18 cellular contexts compared by ENCODE assay signal in the genomic region with DNA sequence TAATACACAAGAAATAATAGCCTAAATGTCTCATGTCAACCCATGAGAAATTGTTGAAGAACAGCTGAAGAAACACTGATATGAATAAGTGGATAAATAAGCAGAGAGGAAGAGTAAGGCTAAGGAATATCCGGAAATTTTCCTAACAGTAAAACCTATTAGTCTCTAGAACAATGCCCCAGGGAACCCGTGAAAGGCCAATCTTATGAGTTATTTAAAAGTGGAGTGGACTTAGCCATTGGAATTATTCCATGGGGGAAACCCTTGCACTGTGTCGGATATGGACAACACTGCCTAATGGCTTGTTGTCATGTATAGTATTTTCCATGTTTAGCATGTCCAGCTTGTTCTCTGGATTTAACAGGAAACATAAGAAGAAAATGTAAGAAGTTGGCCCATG.
A peak's percentile ranks its signal among the peaks of the same experiment; 100 is the strongest.
DNase-seq lines count a peak whose midpoint lies in the region; ATAC-seq, FAIRE-seq and TF ChIP-seq lines count a peak whose summit lies in the region.
"Had no signal": no experiment of that assay in that cellular context is flagged by ENCODE, and none has a peak within 500 bp of the region (broad histone marks: within the 10 kb centered on the region; RNA-seq: fewer than 3 reads in every experiment).

No MANE protein-coding gene starts in this region.

- TF ChIP-seq POLR2A in K562 (conservative IDR thresholded peaks at IDR 0.05) (no peak), endothelial cell of umbilical vein (IDR thresholded peaks at IDR 0.05; ENCODE audit: low read depth, low read length) (no peak)

- POLR2A ChIA-PET in K562 (lab: Yijun Ruan, JAX): interaction anchor here (0.6 to 2.5 kb wide), 2 partner anchors 10 to 382 kb away, joined by 3 to 6 read pairs; no protein-coding TSS in a partner anchor
- POLR2A ChIA-PET in endothelial cell of umbilical vein (lab: Charles Lee): no interaction called here

- H3K27ac ChIP-seq in heart right ventricle (peak overlapping the region in 1 of 10 donors; percentile 27), right atrium auricular region (no peak overlapping the region), K562 (ENCODE audit: extremely low read depth, low read depth, low read length) (no peak overlapping the region), endothelial cell of umbilical vein (ENCODE audit: insufficient read depth, low read depth, low read length) (no peak overlapping the region)

- no peak for TF ChIP-seq EP300 in K562 (IDR thresholded peaks at IDR 0.05; ENCODE audit: low read length)

- FAIRE-seq in K562 (lab: Jason Lieb, UNC) (no peak), endothelial cell of umbilical vein (lab: Jason Lieb, UNC) (no peak)
- FAIRE-seq: G401.6, GM12892, H54 had no signal

- H3K4me2 ChIP-seq in K562 (ENCODE audit: insufficient read depth, low read length): no peak overlapping the region
- H3K4me2 ChIP-seq in endothelial cell of umbilical vein (ENCODE audit: insufficient read depth, low read length): no peak overlapping the region

- H3K27me3 ChIP-seq in heart right ventricle (no peaks in the 10 kb centered on the region), right atrium auricular region (no peaks in the 10 kb centered on the region), K562 (ENCODE audit: control insufficient read depth in 2 of 2, insufficient read depth in 2 of 2, low read length in 2 of 2) (no peaks in the 10 kb centered on the region), endothelial cell of umbilical vein (ENCODE audit: control insufficient read depth in 2 of 2, insufficient read depth in 2 of 2, low read length in 2 of 2) (no peaks in the 10 kb centered on the region)

- BruUV-seq in K562 (replicated peaks; lab: Mats Ljungman, UMichigan) (no TSS peak), endothelial cell of umbilical vein (replicated peaks; lab: Mats Ljungman, UMichigan) (no TSS peak)

- ATAC-seq in heart right ventricle (peak in 6 of 8 donors; percentile 27 to 77 (median 56)), K562 (no peak), HG03039 (IDR thresholded peaks at IDR 0.05; ENCODE audit: unreplicated experiment) (no peak)

- H2AFZ ChIP-seq in K562 (ENCODE audit: low read depth, low read length) (no peak overlapping the region), endothelial cell of umbilical vein (ENCODE audit: low read depth, low read length) (no peak overlapping the region)

- CTCF ChIA-PET in K562 (lab: Yijun Ruan, JAX; ENCODE audit: low intra/inter-chr PET ratio) (no interaction called here), endothelial cell of umbilical vein (lab: Charles Lee) (interaction anchor here (1.2 kb wide), 1 partner anchor 641 kb away, joined by 5 read pairs; no protein-coding TSS in a partner anchor)

- WGBS in heart right ventricle, 2 donors: 38 to 52% methylated on average over 3 of the region's 3 CpGs
- WGBS in K562 (ENCODE audit: insufficient coverage, low coverage, missing lambda C conversion rate): 86% methylated on average over 3 of the region's 3 CpGs

- peaks cover 0 to 32% (median 6%) of the 10 kb centered on the region in 9 donors for H3K4me1 ChIP-seq in heart right ventricle
- peaks cover 0 to 12% of the 10 kb centered on the region in 2 donors for H3K4me1 ChIP-seq in right atrium auricular region
- H3K4me1 ChIP-seq in K562 (replicated peaks in 1 of 2; ENCODE audit: control insufficient read depth in 2 of 2, insufficient read depth in 2 of 2, low read length in 2 of 2): no peaks in the 10 kb centered on the region
- peaks cover 8% of the 10 kb centered on the region for H3K4me1 ChIP-seq in endothelial cell of umbilical vein (ENCODE audit: control insufficient read depth, extremely low read depth, insufficient read depth, low read length)
- H3K4me1 ChIP-seq: Caco-2, HAP-1 had no signal

- no peaks in the 10 kb centered on the region for H3K9me1 ChIP-seq in K562 (ENCODE audit: control insufficient read depth, insufficient read depth, low read length)
- no peaks in the 10 kb centered on the region for H3K9me1 ChIP-seq in endothelial cell of umbilical vein (replicated peaks; ENCODE audit: control insufficient read depth, extremely low read depth, insufficient read depth, low read length)

- intact Hi-C loops in heart right ventricle (cut with DNase I) (no loop called here), K562 (cut with micrococcal nuclease) (no loop called here), endothelial cell of umbilical vein (cut with micrococcal nuclease) (no loop called here)

- no peaks in the 10 kb centered on the region for H3K9me3 ChIP-seq in heart right ventricle
- no peaks in the 10 kb centered on the region for H3K9me3 ChIP-seq in right atrium auricular region
- no peaks in the 10 kb centered on the region for H3K9me3 ChIP-seq in K562 (replicated peaks; ENCODE audit: control insufficient read depth, insufficient read depth, low read depth, low read length)
- H3K9me3 ChIP-seq in endothelial cell of umbilical vein (replicated peaks; ENCODE audit: control insufficient read depth, insufficient read depth, low read length): no peaks in the 10 kb centered on the region
- H3K9me3 ChIP-seq: Caco-2, HAP-1 had no signal

- H4K20me1 ChIP-seq in K562 (replicated peaks; ENCODE audit: control insufficient read depth, insufficient read depth, low read length) (no peaks in the 10 kb centered on the region), endothelial cell of umbilical vein (replicated peaks; ENCODE audit: control insufficient read depth, extremely low read depth, insufficient read depth, low read length) (no peaks in the 10 kb centered on the region)

- H3K36me3 ChIP-seq in heart right ventricle: peaks cover 0 to 49% (median 6%) of the 10 kb centered on the region in 9 donors
- no peaks in the 10 kb centered on the region for H3K36me3 ChIP-seq in right atrium auricular region
- H3K36me3 ChIP-seq in K562 (ENCODE audit: control insufficient read depth, insufficient read depth, low read length): peaks cover 64% of the 10 kb centered on the region
- H3K36me3 ChIP-seq in endothelial cell of umbilical vein (ENCODE audit: control insufficient read depth in 2 of 2, extremely low read depth in 1 of 2, insufficient read depth in 2 of 2, low read length in 2 of 2): peaks cover 2 to 3% of the 10 kb centered on the region in 2 experiments

- H3K4me3 ChIP-seq in heart right ventricle (no peak overlapping the region), right atrium auricular region (no peak overlapping the region), K562 (no peak overlapping the region), endothelial cell of umbilical vein (replicated peaks in 1 of 3; ENCODE audit: insufficient read depth in 1 of 3, low read depth in 1 of 3, low read length in 3 of 3) (no peak overlapping the region)
- H3K4me3 ChIP-seq: HAP-1 had no signal

- TF ChIP-seq CTCF in heart right ventricle (IDR thresholded peaks at IDR 0.05) (no peak), right atrium auricular region (IDR thresholded peaks at IDR 0.05) (no peak), K562 (IDR thresholded peaks at IDR 0.05 in 2 of 3, conservative IDR thresholded peaks at IDR 0.05 in 1 of 3; ENCODE audit: insufficient read depth in 2 of 3, low read depth in 1 of 3, low read length in 3 of 3) (no peak), endothelial cell of umbilical vein (IDR thresholded peaks at IDR 0.05; ENCODE audit: extremely low read depth in 1 of 2, insufficient read depth in 1 of 2, low read depth in 1 of 2, low read length in 2 of 2) (no peak)

- no peaks in the 10 kb centered on the region for H3K79me2 ChIP-seq in K562 (ENCODE audit: control insufficient read depth, insufficient read depth, low read length)
- no peaks in the 10 kb centered on the region for H3K79me2 ChIP-seq in endothelial cell of umbilical vein (ENCODE audit: control insufficient read depth, insufficient read depth, low read length)

- dilution Hi-C loops in endothelial cell of umbilical vein (cut with MboI; ENCODE audit: extremely low pct_ligation_motif_present, low sequenced_read_pairs): no loop called here

- in situ Hi-C loops in K562 (cut with MboI): no loop called here

- DNase-seq in heart right ventricle (peak in 1 of 2 donors; percentile 28), right atrium auricular region (ENCODE audit: low spot score) (no peak), K562 (ENCODE audit: extremely low read depth in 1 of 4, low spot score in 3 of 4) (no peak), endothelial cell of umbilical vein (ENCODE audit: low read depth, low spot score) (peak; percentile 90), retina (peak; percentile 28), NCI-H187 (lab: John Stamatoyannopoulos, UW) (no peak)
- DNase-seq: C1 segment of cervical spinal cord; Caco-2; CD4-positive, alpha-beta memory T cell; DMS153; DND-41; GOT3; HFFc6 had no signal

- H3K9ac ChIP-seq in K562 (ENCODE audit: insufficient read depth in 1 of 2, low read depth in 2 of 2, low read length in 2 of 2) (no peak overlapping the region), endothelial cell of umbilical vein (replicated peaks; ENCODE audit: extremely low read depth, insufficient read depth, low read length) (no peak overlapping the region)

- TF ChIP-seq RAD21 in K562 (CRISPR knock-in tag; conservative IDR thresholded peaks at IDR 0.05 in 1 of 2, IDR thresholded peaks at IDR 0.05 in 1 of 2): no peak

TF ChIP-seq in K562, 482 proteins besides CTCF, POLR2A, EP300 and RAD21 (continues in another document):
- no peak for TF ChIP-seq SMARCB1 (IDR thresholded peaks at IDR 0.05; ENCODE audit: insufficient read length, low read depth)
- no peak for TF ChIP-seq NRF1 (conservative IDR thresholded peaks at IDR 0.05 in 1 of 2, IDR thresholded peaks at IDR 0.05 in 1 of 2)
- no peak for TF ChIP-seq POLR2B (IDR thresholded peaks at IDR 0.05; ENCODE audit: low read depth, partially characterized antibody)
- no peak for TF ChIP-seq CC2D1A (IDR thresholded peaks at IDR 0.05)
- TF ChIP-seq BRD4 (IDR thresholded peaks at IDR 0.05): no peak
- 0 out of 2 replicates have a peak, but pooled peaks have one; percentile 11 for TF ChIP-seq PHF8 (IDR thresholded peaks at IDR 0.05; ENCODE audit: borderline replicate concordance, low read length)
- no peak for TF ChIP-seq U2AF2 (optimal IDR thresholded peaks at IDR 0.05; ENCODE audit: low read depth, low read length)

TF ChIP-seq in endothelial cell of umbilical vein, 7 proteins besides CTCF, POLR2A, EP300 and RAD21:
- TF ChIP-seq FOS (IDR thresholded peaks at IDR 0.05; ENCODE audit: borderline replicate concordance, insufficient read depth, low read length): no peak
- TF ChIP-seq GATA2 (IDR thresholded peaks at IDR 0.05; ENCODE audit: insufficient read depth, insufficient read length, low read depth, low read length): no peak
- TF ChIP-seq EZH2 (IDR thresholded peaks at IDR 0.05; ENCODE audit: borderline replicate concordance, low read depth, low read length, severe bottlenecking): no peak
- no peak for TF ChIP-seq MYC (IDR thresholded peaks at IDR 0.05; ENCODE audit: low read depth, low read length)
- no peak for TF ChIP-seq POLR2AphosphoS5 (IDR thresholded peaks at IDR 0.05; ENCODE audit: insufficient read depth, low read depth, low read length)
- no peak for TF ChIP-seq JUN (IDR thresholded peaks at IDR 0.05; ENCODE audit: borderline replicate concordance, insufficient read depth, insufficient read length, low read depth)
- TF ChIP-seq, protein P1, sequence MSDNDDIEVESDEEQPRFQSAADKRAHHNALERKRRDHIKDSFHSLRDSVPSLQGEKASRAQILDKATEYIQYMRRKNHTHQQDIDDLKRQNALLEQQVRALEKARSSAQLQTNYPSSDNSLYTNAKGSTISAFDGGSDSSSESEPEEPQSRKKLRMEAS (IDR thresholded peaks at IDR 0.05; ENCODE audit: insufficient read depth, insufficient read length): no peak

Comparison
In these comparisons a context has a peak if more than half of its experiments do, and no peak if none do; other contexts are left out.
1. ATAC-seq: peak in heart right ventricle (6 of 8); none in K562 (single experiment) and HG03039 (single experiment).
2. DNase-seq: peak in endothelial cell of umbilical vein (single experiment) and retina (single experiment); none in right atrium auricular region (single experiment), K562 (0 of 4) and NCI-H187 (0 of 2).